Comparison of ENCODE assay signal across 8 cellular contexts in the genomic region with DNA sequence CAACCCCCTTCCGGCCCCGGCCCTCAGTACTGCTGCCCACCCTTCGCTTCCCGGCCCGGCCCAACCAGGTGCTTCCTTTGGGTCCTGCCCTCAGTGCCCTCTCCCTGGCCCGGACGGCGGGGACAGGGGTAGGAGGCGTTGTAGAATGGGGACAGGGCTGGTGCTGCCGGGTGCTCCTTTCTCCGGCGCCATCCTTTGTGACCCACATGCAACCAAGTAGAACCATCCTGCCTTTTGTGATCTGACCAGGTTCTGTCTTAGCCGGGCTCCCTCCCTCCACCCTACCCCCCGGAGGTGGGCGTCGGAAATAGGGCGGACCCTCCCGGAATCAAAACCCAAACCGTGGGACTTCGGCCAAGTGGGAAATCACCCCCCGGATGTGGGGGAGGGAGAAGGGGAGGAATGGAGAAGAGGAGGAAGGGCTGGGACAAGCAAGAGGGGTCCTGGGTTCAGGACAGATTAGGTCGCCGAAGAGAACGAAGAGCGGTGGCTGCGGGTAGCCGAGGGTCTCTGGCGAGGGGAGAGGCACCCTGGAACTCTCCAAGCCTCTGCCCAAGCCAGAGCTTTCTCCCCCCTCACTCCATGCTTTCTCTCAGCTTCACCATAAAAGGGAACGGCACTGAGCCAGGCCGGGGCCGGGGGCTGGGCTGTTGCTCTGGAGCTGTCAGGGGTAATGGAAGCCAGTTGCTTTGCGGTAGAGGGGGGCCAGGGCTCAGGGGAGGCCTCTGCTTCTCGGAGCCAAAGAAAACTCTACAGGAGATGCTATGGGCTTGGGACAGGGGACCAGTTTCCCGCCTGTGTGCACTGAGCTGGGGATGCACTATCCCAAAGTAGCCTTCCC. TPM values are rescaled to one million over a fixed set of nuclear protein-coding genes. Genes with fewer than 3 reads are reported as not detected.
DNase-seq lines count a peak whose midpoint lies in the region; ATAC-seq, FAIRE-seq and TF ChIP-seq lines count a peak whose summit lies in the region.

No MANE protein-coding gene starts in this region.

- peak overlapping the region; percentile 21; the same call in 2 of the 3 replicates for H2BK15ac ChIP-seq in IMR-90 (ENCODE audit: low read depth, low read length)

- peak overlapping the region; percentile 96 for H3K27ac ChIP-seq in IMR-90 (ENCODE audit: insufficient read depth, low read length)
- peak overlapping the region; percentile 94 to 98 (median 97) for H3K27ac ChIP-seq in sigmoid colon

- POLR2A ChIA-PET in AG04449 (lab: Yijun Ruan, JAX), result interaction anchor here (0.6 to 3.4 kb wide), 11 partner anchors 8 to 64 kb away, joined by 3 to 31 read pairs (median 7); a partner anchor contains a TSS
- POLR2A ChIA-PET in IMR-90 (lab: Charles Lee; ENCODE audit: unreplicated experiment), result interaction anchor here (0.7 to 1.4 kb wide), 2 partner anchors 8 to 9 kb away, joined by 3 to 4 read pairs; no protein-coding TSS in a partner anchor
- POLR2A ChIA-PET in activated naive CD8-positive, alpha-beta T cell treated with anti-CD3 and anti-CD28 coated beads, Interleukin-2, amount 10 ng/mL, durations not matched to agents 7 days and 5 days (lab: Charles Lee), result interaction anchor here (1.0 to 6.0 kb wide), 7 partner anchors 12 to 133 kb away, joined by 3 to 113 read pairs (median 5); a partner anchor contains a TSS

- FAIRE-seq in RCC 7860 (lab: Jason Lieb, UNC), result no peak

- H3K4ac ChIP-seq in IMR-90 (ENCODE audit: low read depth, low read length), result peak overlapping the region; percentile 99

- no peaks in the 10 kb centered on the region for H3K9me3 Mint-ChIP-seq in activated naive CD8-positive, alpha-beta T cell treated with anti-CD3 and anti-CD28 coated beads, Interleukin-2, amount 10 ng/mL, durations not matched to agents 7 days and 5 days

- TF ChIP-seq RAD21 in IMR-90 (IDR thresholded peaks at IDR 0.05; ENCODE audit: low read length), result no peak

- H3K27me3 Mint-ChIP-seq in activated naive CD8-positive, alpha-beta T cell treated with anti-CD3 and anti-CD28 coated beads, Interleukin-2, amount 10 ng/mL, durations not matched to agents 7 days and 5 days, result no peaks in the 10 kb centered on the region

- BruUV-seq in IMR-90 (replicated peaks; lab: Mats Ljungman, UMichigan), result no TSS peak

- peak overlapping the region; percentile 97 for H2AK5ac ChIP-seq in IMR-90 (ENCODE audit: low read depth, low read length)

- H3K4me1 Mint-ChIP-seq in activated naive CD8-positive, alpha-beta T cell treated with anti-CD3 and anti-CD28 coated beads, Interleukin-2, amount 10 ng/mL, durations not matched to agents 7 days and 5 days, result peaks cover 55% of the 10 kb centered on the region

- peak overlapping the region; percentile 98 for H3K14ac ChIP-seq in IMR-90 (replicated peaks; ENCODE audit: low read depth, low read length)

- H4K5ac ChIP-seq in IMR-90 (ENCODE audit: low read depth, low read length), result peak overlapping the region; percentile 98

- H3K9ac ChIP-seq in IMR-90 (ENCODE audit: low read depth, low read length), result peak overlapping the region; percentile 69

- peaks cover 20% of the 10 kb centered on the region for H4K20me1 ChIP-seq in IMR-90 (ENCODE audit: insufficient read depth, low read length)

- H3K79me1 ChIP-seq in IMR-90 (ENCODE audit: low read depth in 1 of 2, low read length in 2 of 2), result peaks cover 31 to 45% of the 10 kb centered on the region in 2 experiments

- peak overlapping the region; percentile 83 for H3K4me2 ChIP-seq in IMR-90 (ENCODE audit: low read depth, low read length)

- peak overlapping the region; percentile 91 for H3K4me3 ChIP-seq in AG04449 (ENCODE audit: low read depth, low read length)
- H3K4me3 ChIP-seq in IMR-90 (ENCODE audit: insufficient read depth, low read depth, low read length), result peak overlapping the region; percentile 43
- peak overlapping the region; percentile 50 to 91 (median 74) for H3K4me3 ChIP-seq in sigmoid colon

- peak overlapping the region; percentile 94 for H2BK5ac ChIP-seq in IMR-90 (ENCODE audit: low read depth, low read length, poor library complexity, severe bottlenecking)

- 0% methylated on average over 2 of the region's 34 CpGs; no CpG with 5 or more reads in 1 of the 2 experiments for WGBS in IMR-90 (ENCODE audit: extremely low coverage in 2 of 2, insufficient read length in 1 of 2), 2 experiments
- 9 to 17% methylated on average over 34 of the region's 34 CpGs for WGBS in sigmoid colon, 2 donors

- TF ChIP-seq EP300 in sigmoid colon (IDR thresholded peaks at IDR 0.05), result peak; percentile 54 to 89 (median 66)

- CTCF ChIA-PET in AG04449 (lab: Yijun Ruan, JAX) (interaction anchor here (1.0 to 4.2 kb wide), 9 partner anchors 9 to 119 kb away, joined by 3 to 40 read pairs (median 4); a partner anchor contains a TSS), IMR-90 (lab: Yijun Ruan, JAX) (interaction anchor here (0.6 to 0.8 kb wide), 2 partner anchors 56 to 231 kb away, joined by 3 to 6 read pairs; no protein-coding TSS in a partner anchor)

- H2AFZ ChIP-seq in IMR-90 (replicated peaks; ENCODE audit: low read length, poor library complexity), result peak overlapping the region; percentile 83

- H3K36me3 ChIP-seq in IMR-90 (ENCODE audit: control insufficient read depth, insufficient read depth, low read length) (peaks cover 25% of the 10 kb centered on the region), sigmoid colon (peaks cover 0 to 30% (median 5%) of the 10 kb centered on the region in 4 donors)

- intact Hi-C loops in IMR-90 (cut with micrococcal nuclease) (loop anchor here (2.0 to 5.0 kb wide), 2 partner anchors 21 to 110 kb away; a partner anchor contains a TSS), sigmoid colon (cut with DNase I) (loop anchor here (1.0 kb wide), 1 partner anchor 21 kb away; a partner anchor contains a TSS)

- peak overlapping the region; percentile 84 for H3K4me3 Mint-ChIP-seq in activated naive CD8-positive, alpha-beta T cell treated with anti-CD3 and anti-CD28 coated beads, Interleukin-2, amount 10 ng/mL, durations not matched to agents 7 days and 5 days

- peak; percentile 14 for ATAC-seq in GM19023 (IDR thresholded peaks at IDR 0.05; ENCODE audit: unreplicated experiment)
- ATAC-seq in IMR-90 (ENCODE audit: low read depth), result peak; percentile 46
- ATAC-seq in activated naive CD8-positive, alpha-beta T cell treated with anti-CD3 and anti-CD28 coated beads, Interleukin-2, amount 10 ng/mL, durations not matched to agents 7 days and 5 days (ENCODE audit: low read depth), result peak; percentile 46

- peaks cover 37% of the 10 kb centered on the region for H3K4me1 ChIP-seq in IMR-90 (ENCODE audit: control insufficient read depth, insufficient read depth, low read length)
- H3K4me1 ChIP-seq in sigmoid colon, result peaks cover 0 to 82% (median 76%) of the 10 kb centered on the region in 4 donors

- H2BK120ac ChIP-seq in IMR-90 (ENCODE audit: low read depth, low read length), result peak overlapping the region; percentile 97

- H3K36me3 Mint-ChIP-seq in activated naive CD8-positive, alpha-beta T cell treated with anti-CD3 and anti-CD28 coated beads, Interleukin-2, amount 10 ng/mL, durations not matched to agents 7 days and 5 days, result peaks cover 8% of the 10 kb centered on the region

- peaks cover 27% of the 10 kb centered on the region for H3K9me1 ChIP-seq in IMR-90 (ENCODE audit: insufficient read depth, low read length)

- peak overlapping the region; percentile 85 to 99 for H4K8ac ChIP-seq in IMR-90 (ENCODE audit: low read depth in 2 of 2, low read length in 2 of 2)

- DNase-seq in AG04449 (ENCODE audit: low read depth, low spot score), result no peak
- peak; percentile 70 for DNase-seq in IMR-90
- peak; percentile 40 for DNase-seq in activated naive CD8-positive, alpha-beta T cell treated with anti-CD3 and anti-CD28 coated beads, Interleukin-2, amount 10 ng/mL, durations not matched to agents 7 days and 5 days
- DNase-seq in hypothalamus (lab: John Stamatoyannopoulos, UW), result peak in 36 of 51 donors; percentile 15 to 67 (median 40)
- peak; percentile 98 for DNase-seq in sigmoid colon
- no peak for DNase-seq in AG08395 (ENCODE audit: low spot score)
- no peak for DNase-seq in RCC 7860 (ENCODE audit: low spot score)

- peak overlapping the region; percentile 99 for H3K18ac ChIP-seq in IMR-90 (ENCODE audit: low read depth, low read length)

- dilution Hi-C loops in IMR-90 (cut with HindIII; ENCODE audit: low sequenced_read_pairs, unreplicated experiment), result no loop called here

- peak overlapping the region; percentile 81 for H2BK20ac ChIP-seq in IMR-90 (ENCODE audit: low read depth, low read length)

- no peaks in the 10 kb centered on the region for H3K9me3 ChIP-seq in IMR-90 (ENCODE audit: control insufficient read depth, insufficient read depth, low read length)
- H3K9me3 ChIP-seq in sigmoid colon, result no peaks in the 10 kb centered on the region

- TF ChIP-seq CTCF in AG04449 (IDR thresholded peaks at IDR 0.05; ENCODE audit: insufficient read depth, low read length, missing control alignments) (no peak), IMR-90 (conservative IDR thresholded peaks at IDR 0.05; ENCODE audit: low read depth, low read length) (no peak), sigmoid colon (IDR thresholded peaks at IDR 0.05) (no peak)

- peak overlapping the region; percentile 99 for H3K23ac ChIP-seq in IMR-90 (ENCODE audit: low read depth, low read length)

- no peaks in the 10 kb centered on the region for H3K27me3 ChIP-seq in IMR-90 (ENCODE audit: control insufficient read depth, insufficient read depth, low read length)
- no peaks in the 10 kb centered on the region for H3K27me3 ChIP-seq in sigmoid colon

- in situ Hi-C loops in IMR-90 (cut with MboI; ENCODE audit: low sequenced_read_pairs), result no loop called here

- peak overlapping the region; percentile 93 for H4K91ac ChIP-seq in IMR-90 (ENCODE audit: insufficient read depth, low read depth, low read length)

- TF ChIP-seq POLR2A in IMR-90 (IDR thresholded peaks at IDR 0.05; ENCODE audit: low read depth, low read length) (no peak), sigmoid colon (IDR thresholded peaks at IDR 0.05) (peak in 1 of 2 donors; percentile 51)

- H3K56ac ChIP-seq in IMR-90 (ENCODE audit: extremely low read depth, insufficient read depth, low read length), result peak overlapping the region; percentile 94

- peak overlapping the region; percentile 90 for H3K27ac Mint-ChIP-seq in activated naive CD8-positive, alpha-beta T cell treated with anti-CD3 and anti-CD28 coated beads, Interleukin-2, amount 10 ng/mL, durations not matched to agents 7 days and 5 days

- peak overlapping the region; percentile 99 for H2AK9ac ChIP-seq in IMR-90 (replicated peaks; ENCODE audit: low read depth, low read length, poor library complexity)

RNA-seq across cellular contexts. Expression of a gene that starts 0.8 kb away (rescaled TPM):
- 196 and 386 TPM in 2 replicates for total RNA-seq in IMR-90 (2012; rRNA removed)
- 806 and 1,337 TPM in 2 replicates for polyA plus RNA-seq in IMR-90 (2012; rRNA removed)
- polyA plus RNA-seq in IMR-90 (2012; cell fraction: cytosol; rRNA removed), result 677 and 1,004 TPM in 2 replicates
- polyA plus RNA-seq in IMR-90 (2012; cell fraction: nucleus; rRNA removed; ENCODE audit: low replicate concordance), result 119 and 187 TPM in 2 replicates
- 100 to 1,000 TPM; 302 to 325 TPM for total RNA-seq in activated naive CD8-positive, alpha-beta T cell treated with anti-CD3 and anti-CD28 coated beads, Interleukin-2, amount 10 ng/mL, durations not matched to agents 7 days and 5 days
- 100 to 1,000 TPM; 244 to 428 (median 382) TPM for total RNA-seq in sigmoid colon
- polyA plus RNA-seq in sigmoid colon, result 100 to 1,000 TPM; 366 to 688 (median 635) TPM

RNA-seq across cellular contexts. Expression of a gene that starts 6.2 kb away (rescaled TPM):
- total RNA-seq in IMR-90 (2012; rRNA removed), result 26.5 and 27.8 TPM in 2 replicates
- polyA plus RNA-seq in IMR-90 (2012; rRNA removed), result 95.6 and 123 TPM in 2 replicates
- polyA plus RNA-seq in IMR-90 (2012; cell fraction: cytosol; rRNA removed), result 92.2 and 162 TPM in 2 replicates
- polyA plus RNA-seq in IMR-90 (2012; cell fraction: nucleus; rRNA removed; ENCODE audit: low replicate concordance), result 96.9 and 278 TPM in 2 replicates
- total RNA-seq in activated naive CD8-positive, alpha-beta T cell treated with anti-CD3 and anti-CD28 coated beads, Interleukin-2, amount 10 ng/mL, durations not matched to agents 7 days and 5 days, result 1 to 10 TPM in 1 of 2 experiments, under 1 TPM in 1; 0.91 to 1.2 TPM
- 100 to 1,000 TPM; 156 to 350 (median 279) TPM for total RNA-seq in sigmoid colon
- polyA plus RNA-seq in sigmoid colon, result 10 to 100 TPM in 1 of 3 donors, 1 to 10 TPM in 2; 4.8 to 50.9 (median 5.3) TPM

RNA-seq across cellular contexts. Expression of a gene that starts 14.4 kb away (rescaled TPM):
- total RNA-seq in IMR-90 (2012; rRNA removed) (0.56 and 0.72 TPM in 2 replicates), sigmoid colon (1 to 10 TPM; 1.6 to 5.3 (median 3.8) TPM)
- polyA plus RNA-seq in IMR-90 (2012; rRNA removed) (0.80 and 0.82 TPM in 2 replicates), sigmoid colon (10 to 100 TPM in 1 of 3 donors, 1 to 10 TPM in 2; 2.4 to 12.7 (median 6.7) TPM)
- 0.58 and 0.95 TPM in 2 replicates for polyA plus RNA-seq in IMR-90 (2012; cell fraction: cytosol; rRNA removed)
- polyA plus RNA-seq in IMR-90 (2012; cell fraction: nucleus; rRNA removed; ENCODE audit: low replicate concordance), result 0.68 and 1.2 TPM in 2 replicates
- 10 to 100 TPM; 13.1 to 13.7 TPM for total RNA-seq in activated naive CD8-positive, alpha-beta T cell treated with anti-CD3 and anti-CD28 coated beads, Interleukin-2, amount 10 ng/mL, durations not matched to agents 7 days and 5 days

RNA-seq across cellular contexts. Expression of a gene that starts 20.7 kb away (rescaled TPM):
- total RNA-seq in IMR-90 (2012; rRNA removed) (22.8 and 26.2 TPM in 2 replicates), sigmoid colon (10 to 100 TPM; 16.8 to 23.3 (median 18.1) TPM)
- polyA plus RNA-seq in IMR-90 (2012; rRNA removed) (19.0 and 21.1 TPM in 2 replicates), sigmoid colon (10 to 100 TPM; 12.4 to 16.2 (median 13.4) TPM)
- 18.5 and 25.0 TPM in 2 replicates for polyA plus RNA-seq in IMR-90 (2012; cell fraction: cytosol; rRNA removed)
- polyA plus RNA-seq in IMR-90 (2012; cell fraction: nucleus; rRNA removed; ENCODE audit: low replicate concordance), result 12.2 and 14.9 TPM in 2 replicates
- total RNA-seq in activated naive CD8-positive, alpha-beta T cell treated with anti-CD3 and anti-CD28 coated beads, Interleukin-2, amount 10 ng/mL, durations not matched to agents 7 days and 5 days, result 10 to 100 TPM; 14.9 to 18.0 TPM

RNA-seq across cellular contexts. Expression of a gene that starts 39.4 kb away (rescaled TPM):
- 31.7 and 32.1 TPM in 2 replicates for total RNA-seq in IMR-90 (2012; rRNA removed)
- 121 and 132 TPM in 2 replicates for polyA plus RNA-seq in IMR-90 (2012; rRNA removed)
- polyA plus RNA-seq in IMR-90 (2012; cell fraction: cytosol; rRNA removed), result 47.0 and 97.1 TPM in 2 replicates
- 273 and 440 TPM in 2 replicates for polyA plus RNA-seq in IMR-90 (2012; cell fraction: nucleus; rRNA removed; ENCODE audit: low replicate concordance)
- 10 to 100 TPM; 68.1 to 70.8 TPM for total RNA-seq in activated naive CD8-positive, alpha-beta T cell treated with anti-CD3 and anti-CD28 coated beads, Interleukin-2, amount 10 ng/mL, durations not matched to agents 7 days and 5 days
- 10 to 100 TPM; 26.4 to 39.4 (median 35.0) TPM for total RNA-seq in sigmoid colon
- 10 to 100 TPM; 16.0 to 65.7 (median 16.2) TPM for polyA plus RNA-seq in sigmoid colon

Comparison
In these comparisons a context has a peak if more than half of its experiments do, and no peak if none do; other contexts are left out.
1. DNase-seq: peak in IMR-90 (single experiment), activated naive CD8-positive, alpha-beta T cell treated with anti-CD3 and anti-CD28 coated beads, Interleukin-2, amount 10 ng/mL, durations not matched to agents 7 days and 5 days (single experiment), hypothalamus (36 of 51) and sigmoid colon (single experiment); none in AG04449 (single experiment), AG08395 (single experiment) and RCC 7860 (single experiment).
2. RNA of a gene that starts 6.2 kb away (total RNA-seq): 156 to 350 TPM in sigmoid colon and 26.5 to 27.8 TPM in IMR-90; 0.91 to 1.2 TPM in activated naive CD8-positive, alpha-beta T cell treated with anti-CD3 and anti-CD28 coated beads, Interleukin-2, amount 10 ng/mL, durations not matched to agents 7 days and 5 days; every median in the first group is over 10 times any median in the second.
3. Peak in every context shown above with its lines, with median percentiles within 50 percentile points of each other: H3K4me3 ChIP-seq and ATAC-seq.